22 cellular contexts compared by ENCODE assay signal in the genomic region with DNA sequence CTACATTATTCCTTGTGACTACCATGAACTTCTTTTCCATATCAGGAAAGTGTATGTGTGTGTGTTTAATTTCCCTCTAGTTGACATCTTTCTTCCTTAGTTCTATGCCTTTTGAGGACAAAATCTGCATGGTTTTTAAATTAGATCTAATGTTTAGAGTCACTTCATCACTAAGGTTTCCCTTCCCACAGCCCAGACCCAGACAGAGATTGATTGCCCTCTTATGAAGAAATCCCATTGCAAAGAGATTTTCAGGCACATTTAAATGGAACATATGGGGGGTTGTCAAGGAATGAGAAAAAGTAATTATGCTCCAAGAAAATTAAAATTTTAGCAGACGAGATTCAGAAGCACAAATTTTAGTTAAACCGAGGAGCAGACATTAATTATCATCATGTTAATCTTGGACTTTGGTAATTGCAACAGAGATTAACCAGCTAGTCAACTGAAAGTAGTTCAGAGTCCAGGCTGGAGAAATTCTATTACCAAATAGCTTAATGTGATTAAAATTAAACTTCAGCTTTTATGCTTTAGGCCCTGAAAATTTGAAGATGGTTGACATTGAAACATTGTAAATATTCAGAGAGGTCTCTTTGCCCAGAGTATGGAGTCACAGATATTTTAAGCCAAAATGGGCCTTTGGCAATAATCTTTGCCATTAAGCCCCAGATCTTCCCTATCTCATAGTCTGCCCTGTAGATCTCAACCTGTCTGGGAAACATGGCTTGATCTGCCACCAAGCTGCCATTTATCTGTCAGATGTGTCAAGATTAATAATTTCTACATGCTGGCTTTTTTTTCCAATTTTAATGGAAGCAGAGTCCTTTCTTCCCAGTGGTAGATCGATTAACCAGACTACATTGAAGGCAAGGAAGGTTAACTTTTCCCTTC.
DNase-seq lines count a peak whose midpoint lies in the region; ATAC-seq, FAIRE-seq and TF ChIP-seq lines count a peak whose summit lies in the region.
"Had no signal": no experiment of that assay in that cellular context is flagged by ENCODE, and none has a peak within 500 bp of the region (broad histone marks: within the 10 kb centered on the region; RNA-seq: fewer than 3 reads in every experiment).

No MANE protein-coding gene starts in this region.

- H4K20me1 ChIP-seq in SK-N-SH (ENCODE audit: insufficient read depth): no peaks in the 10 kb centered on the region
- H4K20me1 ChIP-seq: BLaER1 treated with 17β-estradiol and CSF1 and Interleukin-3, amounts not matched to agents 10 nM and 100 nM had no signal

- H2AFZ ChIP-seq in SK-N-SH (ENCODE audit: low read depth): no peak overlapping the region

- H3K4me1 ChIP-seq in SK-N-SH (ENCODE audit: control insufficient read depth in 1 of 2, insufficient read depth in 2 of 2, low read depth in 1 of 2, low read length in 1 of 2) (peaks cover 0 to 7% of the 10 kb centered on the region in 2 experiments; a peak in 2 of 4 replicates), right lobe of liver (peaks cover 0 to 22% (median 6%) of the 10 kb centered on the region in 4 donors), HAP-1 (no peaks in the 10 kb centered on the region)
- H3K4me1 ChIP-seq: A549; BLaER1 treated with 17β-estradiol and CSF1 and Interleukin-3, amounts not matched to agents 10 nM and 100 nM; Caco-2 had no signal

- DNase-seq in SK-N-SH: no peak
- DNase-seq in D721Med (ENCODE audit: insufficient read length, low spot score): no peak
- peak; percentile 67 for DNase-seq in NCI-H82 treated with DMSO at 0.1 percent for 48 hours (lab: John Stamatoyannopoulos, UW; ENCODE audit: unreplicated experiment)
- DNase-seq in right lobe of liver: no peak
- no peak for DNase-seq in HAP-1 (ENCODE audit: low spot score in 2 of 2)
- DNase-seq in DMS 273 (lab: John Stamatoyannopoulos, UW; ENCODE audit: unreplicated experiment): no peak
- DNase-seq: AML-193; Caco-2; Calu3; CD4-positive, alpha-beta T cell; CD8-positive, alpha-beta T cell; DMS79 treated with DMSO at 0.1 percent for 48 hours; GF-D8 had no signal

- POLR2A ChIA-PET in SK-N-SH (lab: Yijun Ruan, JAX): no interaction called here

- FAIRE-seq in D721Med (lab: Jason Lieb, UNC): peak; percentile 6
- FAIRE-seq: A549, G401.6, GM12891, GM19239 had no signal

- H3F3A ChIP-seq in SK-N-SH (replicated peaks; ENCODE audit: insufficient read depth): no peaks in the 10 kb centered on the region

- CTCF ChIA-PET in SK-N-SH (lab: Yijun Ruan, JAX): interaction anchor here (1.1 to 1.8 kb wide), 3 partner anchors 45 to 87 kb away, joined by 3 to 4 read pairs (median 3); no protein-coding TSS in a partner anchor

- H3K9ac ChIP-seq in SK-N-SH: no peak overlapping the region
- H3K9ac ChIP-seq: BLaER1 treated with 17β-estradiol and CSF1 and Interleukin-3, amounts not matched to agents 10 nM and 100 nM had no signal

- no peak for TF ChIP-seq RAD21 in SK-N-SH (IDR thresholded peaks at IDR 0.05; ENCODE audit: low read length)

- H3K4me2 ChIP-seq in SK-N-SH: no peak overlapping the region
- H3K4me2 ChIP-seq: A549; BLaER1 treated with 17β-estradiol and CSF1 and Interleukin-3, amounts not matched to agents 10 nM and 100 nM had no signal

- TF ChIP-seq EP300 in SK-N-SH (IDR thresholded peaks at IDR 0.05; ENCODE audit: borderline replicate concordance in 1 of 2, low read depth in 1 of 2, low read length in 1 of 2): no peak

- no peaks in the 10 kb centered on the region for H3K79me2 ChIP-seq in SK-N-SH (ENCODE audit: insufficient read depth)

- peak overlapping the region in 1 of 2 experiments; percentile 34; a peak in 1 of 4 replicates for H3K27ac ChIP-seq in SK-N-SH (ENCODE audit: low read depth in 2 of 2, low read length in 1 of 2)
- H3K27ac ChIP-seq in right lobe of liver: peak overlapping the region in 2 of 3 donors; percentile 42 to 62
- H3K27ac ChIP-seq: 22Rv1; A549; BLaER1 treated with 17β-estradiol and CSF1 and Interleukin-3, amounts not matched to agents 10 nM and 100 nM; C4-2B had no signal

- H3K36me3 ChIP-seq in SK-N-SH (replicated peaks in 1 of 2; ENCODE audit: control insufficient read depth in 1 of 2, insufficient read depth in 2 of 2, low read length in 1 of 2) (no peaks in the 10 kb centered on the region), right lobe of liver (no peaks in the 10 kb centered on the region), HAP-1 (replicated peaks) (no peaks in the 10 kb centered on the region)
- H3K36me3 ChIP-seq: BLaER1 treated with 17β-estradiol and CSF1 and Interleukin-3, amounts not matched to agents 10 nM and 100 nM had no signal

- TF ChIP-seq CTCF in SK-N-SH (IDR thresholded peaks at IDR 0.05) (no peak), D721Med (IDR thresholded peaks at IDR 0.05; ENCODE audit: insufficient read depth, missing control alignments) (no peak), right lobe of liver (IDR thresholded peaks at IDR 0.05) (no peak)

- ATAC-seq in SK-N-SH treated with all-trans-retinoic acid at 6 μM for 48 hours (no peak), right lobe of liver (peak; percentile 78 to 85 (median 83)), HG03342 (IDR thresholded peaks at IDR 0.05; ENCODE audit: unreplicated experiment) (no peak)
- ATAC-seq: A549; CD8-positive, alpha-beta T cell had no signal

- H3K9me2 ChIP-seq in SK-N-SH: no peaks in the 10 kb centered on the region; the same call in 1 of the 2 replicates

- in situ Hi-C loops in HAP-1 (cut with MboI; ENCODE audit: low sequenced_read_pairs): no loop called here

- TF ChIP-seq POLR2A in right lobe of liver (IDR thresholded peaks at IDR 0.05): no peak

- intact Hi-C loops in right lobe of liver (cut with DNase I): no loop called here

- H3K9me3 ChIP-seq in SK-N-SH: no peaks in the 10 kb centered on the region
- no peaks in the 10 kb centered on the region for H3K9me3 ChIP-seq in right lobe of liver
- H3K9me3 ChIP-seq in HAP-1: no peaks in the 10 kb centered on the region
- H3K9me3 ChIP-seq: A549; BLaER1 treated with 17β-estradiol and CSF1 and Interleukin-3, amounts not matched to agents 10 nM and 100 nM; Caco-2 had no signal

- no peak overlapping the region for H3K4me3 ChIP-seq in SK-N-SH (ENCODE audit: low read depth in 2 of 2, low read length in 1 of 2)
- H3K4me3 ChIP-seq in right lobe of liver: no peak overlapping the region
- H3K4me3 ChIP-seq in HAP-1: no peak overlapping the region
- H3K4me3 ChIP-seq: A549; BLaER1 treated with 17β-estradiol and CSF1 and Interleukin-3, amounts not matched to agents 10 nM and 100 nM had no signal

- H3K27me3 ChIP-seq in SK-N-SH (ENCODE audit: insufficient read depth) (no peaks in the 10 kb centered on the region), right lobe of liver (no peaks in the 10 kb centered on the region), HAP-1 (ENCODE audit: low read depth) (no peaks in the 10 kb centered on the region)
- H3K27me3 ChIP-seq: BLaER1 treated with 17β-estradiol and CSF1 and Interleukin-3, amounts not matched to agents 10 nM and 100 nM had no signal

- WGBS in SK-N-SH (ENCODE audit: low lambda C conversion rate): 56% methylated on average over 3 of the region's 3 CpGs
- 45% methylated on average over 3 of the region's 3 CpGs for WGBS in right lobe of liver (ENCODE audit: insufficient coverage, low coverage, low lambda C conversion rate, missing lambda C conversion rate)

TF ChIP-seq in SK-N-SH, 30 proteins besides CTCF, POLR2A, EP300 and RAD21:
- TF ChIP-seq GATA2 (CRISPR knock-in tag; IDR thresholded peaks at IDR 0.05): peak; percentile 7; the same call in 1 of the 2 replicates
- TF ChIP-seq, protein P1, sequence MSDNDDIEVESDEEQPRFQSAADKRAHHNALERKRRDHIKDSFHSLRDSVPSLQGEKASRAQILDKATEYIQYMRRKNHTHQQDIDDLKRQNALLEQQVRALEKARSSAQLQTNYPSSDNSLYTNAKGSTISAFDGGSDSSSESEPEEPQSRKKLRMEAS (IDR thresholded peaks at IDR 0.05; ENCODE audit: low read depth): no peak

TF ChIP-seq in SK-N-SH treated with all-trans-retinoic acid at 6 μM for 48 hours, 23 proteins besides CTCF, POLR2A, EP300 and RAD21 (continues in another document):
- TF ChIP-seq, protein P2, sequence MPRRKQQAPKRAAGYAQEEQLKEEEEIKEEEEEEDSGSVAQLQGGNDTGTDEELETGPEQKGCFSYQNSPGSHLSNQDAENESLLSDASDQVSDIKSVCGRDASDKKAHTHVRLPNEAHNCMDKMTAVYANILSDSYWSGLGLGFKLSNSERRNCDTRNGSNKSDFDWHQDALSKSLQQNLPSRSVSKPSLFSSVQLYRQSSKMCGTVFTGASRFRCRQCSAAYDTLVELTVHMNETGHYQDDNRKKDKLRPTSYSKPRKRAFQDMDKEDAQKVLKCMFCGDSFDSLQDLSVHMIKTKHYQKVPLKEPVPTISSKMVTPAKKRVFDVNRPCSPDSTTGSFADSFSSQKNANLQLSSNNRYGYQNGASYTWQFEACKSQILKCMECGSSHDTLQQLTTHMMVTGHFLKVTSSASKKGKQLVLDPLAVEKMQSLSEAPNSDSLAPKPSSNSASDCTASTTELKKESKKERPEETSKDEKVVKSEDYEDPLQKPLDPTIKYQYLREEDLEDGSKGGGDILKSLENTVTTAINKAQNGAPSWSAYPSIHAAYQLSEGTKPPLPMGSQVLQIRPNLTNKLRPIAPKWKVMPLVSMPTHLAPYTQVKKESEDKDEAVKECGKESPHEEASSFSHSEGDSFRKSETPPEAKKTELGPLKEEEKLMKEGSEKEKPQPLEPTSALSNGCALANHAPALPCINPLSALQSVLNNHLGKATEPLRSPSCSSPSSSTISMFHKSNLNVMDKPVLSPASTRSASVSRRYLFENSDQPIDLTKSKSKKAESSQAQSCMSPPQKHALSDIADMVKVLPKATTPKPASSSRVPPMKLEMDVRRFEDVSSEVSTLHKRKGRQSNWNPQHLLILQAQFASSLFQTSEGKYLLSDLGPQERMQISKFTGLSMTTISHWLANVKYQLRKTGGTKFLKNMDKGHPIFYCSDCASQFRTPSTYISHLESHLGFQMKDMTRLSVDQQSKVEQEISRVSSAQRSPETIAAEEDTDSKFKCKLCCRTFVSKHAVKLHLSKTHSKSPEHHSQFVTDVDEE (CRISPR knock-in tag; IDR thresholded peaks at IDR 0.05): no peak
- TF ChIP-seq, protein P3, sequence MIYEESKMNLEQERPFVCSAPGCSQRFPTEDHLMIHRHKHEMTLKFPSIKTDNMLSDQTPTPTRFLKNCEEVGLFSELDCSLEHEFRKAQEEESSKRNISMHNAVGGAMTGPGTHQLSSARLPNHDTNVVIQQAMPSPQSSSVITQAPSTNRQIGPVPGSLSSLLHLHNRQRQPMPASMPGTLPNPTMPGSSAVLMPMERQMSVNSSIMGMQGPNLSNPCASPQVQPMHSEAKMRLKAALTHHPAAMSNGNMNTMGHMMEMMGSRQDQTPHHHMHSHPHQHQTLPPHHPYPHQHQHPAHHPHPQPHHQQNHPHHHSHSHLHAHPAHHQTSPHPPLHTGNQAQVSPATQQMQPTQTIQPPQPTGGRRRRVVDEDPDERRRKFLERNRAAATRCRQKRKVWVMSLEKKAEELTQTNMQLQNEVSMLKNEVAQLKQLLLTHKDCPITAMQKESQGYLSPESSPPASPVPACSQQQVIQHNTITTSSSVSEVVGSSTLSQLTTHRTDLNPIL (CRISPR knock-in tag; IDR thresholded peaks at IDR 0.05; ENCODE audit: low read depth): no peak
- TF ChIP-seq ZFP30 (CRISPR knock-in tag; IDR thresholded peaks at IDR 0.05) (no peak), GLIS3 (CRISPR knock-in tag; IDR thresholded peaks at IDR 0.05) (no peak), ZFP3 (CRISPR knock-in tag; IDR thresholded peaks at IDR 0.05) (no peak)

Comparison
In these comparisons a context has a peak if more than half of its experiments do, and no peak if none do; other contexts are left out.
1. ATAC-seq: peak in right lobe of liver (4 of 4); none in SK-N-SH treated with all-trans-retinoic acid at 6 μM for 48 hours (single experiment) and HG03342 (single experiment).